ENCODE assay signal across 8 cellular contexts in genomic region chr9:97633859-97634485, GRCh38. TPM values are rescaled to one million over a fixed set of nuclear protein-coding genes. Genes with fewer than 3 reads are reported as not detected.
DNase-seq lines count a peak whose midpoint lies in the region; ATAC-seq and TF ChIP-seq lines count a peak whose summit lies in the region.

No MANE protein-coding gene starts in this region.

- no peak overlapping the region for H2BK12ac ChIP-seq in H9 (ENCODE audit: insufficient read length, low read depth, low read length)
- H2BK12ac ChIP-seq in neuronal stem cell (ENCODE audit: low read length), result peak overlapping the region; percentile 53

- H3K23ac ChIP-seq in H9 (ENCODE audit: insufficient read length, low read depth, low read length), result no peak overlapping the region
- H3K23ac ChIP-seq in neuronal stem cell (ENCODE audit: low read depth, low read length, poor library complexity), result peak overlapping the region; percentile 94

- H3K4me1 Mint-ChIP-seq in CD4-positive, CD25-positive, alpha-beta regulatory T cell, result peaks cover 44 to 73% (median 56%) of the 10 kb centered on the region in 4 donors
- peaks cover 24 to 40% of the 10 kb centered on the region in 2 experiments for H3K4me1 Mint-ChIP-seq in H9

- H3K4me3 ChIP-seq in CD4-positive, CD25-positive, alpha-beta regulatory T cell (ENCODE audit: low read depth, low read length), result peak overlapping the region; percentile 97
- H3K4me3 ChIP-seq in SK-N-SH (ENCODE audit: low read depth in 2 of 2, low read length in 1 of 2), result peak overlapping the region; percentile 92 to 99
- H3K4me3 ChIP-seq in esophagus muscularis mucosa, result peak overlapping the region; percentile 72 to 95 (median 88)
- H3K4me3 ChIP-seq in neuronal stem cell (ENCODE audit: low read length in 2 of 2), result peak overlapping the region; percentile 92 to 100

- CTCF ChIA-PET in SK-N-SH (lab: Yijun Ruan, JAX), result interaction anchor here (0.8 to 6.6 kb wide), 7 partner anchors 9 to 165 kb away, joined by 3 to 41 read pairs (median 7); partner anchors contain the start of gene TMOD1

- H4K91ac ChIP-seq in H9 (ENCODE audit: insufficient read length, low read depth, low read length) (no peak overlapping the region), neuronal stem cell (ENCODE audit: low read depth, low read length, poor library complexity) (no peak overlapping the region)

- H3K9ac ChIP-seq in H9 (ENCODE audit: extremely low read depth, insufficient read length, low read length), result peak overlapping the region; percentile 88
- peak overlapping the region; percentile 98 for H3K9ac ChIP-seq in SK-N-SH
- peak overlapping the region; percentile 98 for H3K9ac ChIP-seq in neuronal stem cell (ENCODE audit: low read depth, low read length, poor library complexity)

- H3T11ph ChIP-seq in H9 (ENCODE audit: low read length), result no peak overlapping the region

- TF ChIP-seq RAD21 in SK-N-SH (IDR thresholded peaks at IDR 0.05; ENCODE audit: low read length), result no peak

- TF ChIP-seq CTCF in H9 (conservative IDR thresholded peaks at IDR 0.05) (no peak), SK-N-SH (IDR thresholded peaks at IDR 0.05) (no peak), esophagus muscularis mucosa (IDR thresholded peaks at IDR 0.05) (no peak)

- no peak overlapping the region for H2BK5ac ChIP-seq in H9 (ENCODE audit: insufficient read length, low read length)
- peak overlapping the region; percentile 93 for H2BK5ac ChIP-seq in neuronal stem cell (ENCODE audit: low read length)

- H3F3A ChIP-seq in SK-N-SH (replicated peaks; ENCODE audit: insufficient read depth), result peaks cover 20% of the 10 kb centered on the region

- H3K27ac ChIP-seq in CD4-positive, CD25-positive, alpha-beta regulatory T cell (ENCODE audit: insufficient read depth, low read length, poor library complexity, severe bottlenecking), result peak overlapping the region; percentile 96
- H3K27ac ChIP-seq in H9 (ENCODE audit: insufficient read length, low read depth, low read length), result peak overlapping the region; percentile 26
- peak overlapping the region; percentile 99 to 100 for H3K27ac ChIP-seq in SK-N-SH (ENCODE audit: low read depth in 2 of 2, low read length in 1 of 2)
- peak overlapping the region; percentile 92 to 98 (median 96) for H3K27ac ChIP-seq in esophagus muscularis mucosa (replicated peaks in 1 of 4)
- H3K27ac ChIP-seq in neuronal stem cell (replicated peaks; ENCODE audit: low read length), result peak overlapping the region; percentile 91

- H2BK20ac ChIP-seq in H9 (ENCODE audit: low read depth, low read length, poor library complexity, severe bottlenecking), result no peak overlapping the region

- no peaks in the 10 kb centered on the region for H3K27me3 ChIP-seq in CD4-positive, CD25-positive, alpha-beta regulatory T cell (ENCODE audit: control insufficient read depth, insufficient read depth, low read length)
- H3K27me3 ChIP-seq in H9 (ENCODE audit: insufficient read depth, low read length) (no peaks in the 10 kb centered on the region), SK-N-SH (ENCODE audit: insufficient read depth) (no peaks in the 10 kb centered on the region), esophagus muscularis mucosa (no peaks in the 10 kb centered on the region), neuronal stem cell (ENCODE audit: control insufficient read depth in 3 of 3, insufficient read depth in 3 of 3, low read depth in 1 of 3, low read length in 3 of 3) (no peaks in the 10 kb centered on the region)

- TF ChIP-seq POLR2A in esophagus muscularis mucosa (IDR thresholded peaks at IDR 0.05; ENCODE audit: low read depth), result peak; percentile 28

- no peak overlapping the region for H2AFZ ChIP-seq in H9 (ENCODE audit: low read length)
- H2AFZ ChIP-seq in SK-N-SH (ENCODE audit: low read depth), result peak overlapping the region; percentile 29; the same call in 1 of the 2 replicates
- peak overlapping the region; percentile 94 for H2AFZ ChIP-seq in neuronal stem cell (ENCODE audit: low read length)

- H2BK120ac ChIP-seq in H9 (ENCODE audit: low read depth, low read length, poor library complexity, severe bottlenecking) (no peak overlapping the region), neuronal stem cell (ENCODE audit: low read depth, low read length) (no peak overlapping the region)

- H2BK15ac ChIP-seq in H9 (ENCODE audit: low read depth, low read length) (no peak overlapping the region), neuronal stem cell (ENCODE audit: low read length) (peak overlapping the region; percentile 62)

- H3K18ac ChIP-seq in H9 (ENCODE audit: insufficient read length, low read depth, low read length) (peak overlapping the region; percentile 32), neuronal stem cell (ENCODE audit: low read length) (peak overlapping the region; percentile 93)

- ATAC-seq in CD4-positive, CD25-positive, alpha-beta regulatory T cell (ENCODE audit: low read depth in 2 of 2), result no peak
- ATAC-seq in HG02973 (IDR thresholded peaks at IDR 0.05; ENCODE audit: unreplicated experiment) (no peak), HG02763 (IDR thresholded peaks at IDR 0.05; ENCODE audit: unreplicated experiment) (no peak)

- intact Hi-C loops in esophagus muscularis mucosa (cut with DNase I), result no loop called here

- H3K4me3 Mint-ChIP-seq in CD4-positive, CD25-positive, alpha-beta regulatory T cell, result peak overlapping the region; percentile 96 to 99 (median 98)
- H3K4me3 Mint-ChIP-seq in H9, result peak overlapping the region; percentile 93 to 95

- DNase-seq in CD4-positive, CD25-positive, alpha-beta regulatory T cell, result peak in 1 of 3 donors; percentile 53
- DNase-seq in H9, result no peak
- DNase-seq in SK-N-SH, result no peak
- no peak for DNase-seq in esophagus muscularis mucosa (ENCODE audit: extremely low spot score)
- DNase-seq in neuronal stem cell (ENCODE audit: low spot score), result no peak
- no peak for DNase-seq in NK-92 (lab: John Stamatoyannopoulos, UW; ENCODE audit: unreplicated experiment)

- H4K20me1 ChIP-seq in H9 (ENCODE audit: control insufficient read depth, insufficient read depth, insufficient read length) (no peaks in the 10 kb centered on the region), SK-N-SH (ENCODE audit: insufficient read depth) (peaks cover 21% of the 10 kb centered on the region)

- H3K9me3 Mint-ChIP-seq in CD4-positive, CD25-positive, alpha-beta regulatory T cell, result no peaks in the 10 kb centered on the region
- H3K9me3 Mint-ChIP-seq in H9, result no peaks in the 10 kb centered on the region

- POLR2A ChIA-PET in SK-N-SH (lab: Yijun Ruan, JAX), result interaction anchor here (0.6 to 1.9 kb wide), 12 partner anchors 9 to 622 kb away, joined by 3 to 10 read pairs (median 6); partner anchors contain the start of genes ANP32B, TBC1D2, TMOD1 and TRMO

- no CpG with 5 or more reads among the region's 42 CpGs for WGBS in H9 (ENCODE audit: extremely low coverage, insufficient read length, low lambda C conversion rate)
- WGBS in SK-N-SH (ENCODE audit: low lambda C conversion rate), result 0% methylated on average over 29 of the region's 42 CpGs
- under 1% methylated on average over 40 of the region's 42 CpGs for WGBS in esophagus muscularis mucosa
- WGBS in neuronal stem cell (ENCODE audit: extremely low coverage in 2 of 2, insufficient read length in 2 of 2, insufficient replicate concordance in 1 of 2), 2 donors, result no CpG with 5 or more reads among the region's 42 CpGs

- TF ChIP-seq EP300 in SK-N-SH (IDR thresholded peaks at IDR 0.05; ENCODE audit: borderline replicate concordance in 1 of 2, low read depth in 1 of 2, low read length in 1 of 2) (no peak), esophagus muscularis mucosa (IDR thresholded peaks at IDR 0.05) (no peak)

- peaks cover 3% of the 10 kb centered on the region for H3K36me3 Mint-ChIP-seq in CD4-positive, CD25-positive, alpha-beta regulatory T cell
- H3K36me3 Mint-ChIP-seq in H9 (ENCODE audit: insufficient read depth in 1 of 3, low read depth in 3 of 3), result peaks cover 0 to 5% (median 0%) of the 10 kb centered on the region in 3 experiments; a peak in 2 of 7 replicates

- no peaks in the 10 kb centered on the region for H3K9me2 ChIP-seq in SK-N-SH

- H3K79me1 ChIP-seq in H9 (ENCODE audit: insufficient read depth, low read depth, low read length, poor library complexity, severe bottlenecking) (peaks cover 5% of the 10 kb centered on the region), neuronal stem cell (ENCODE audit: low read depth, low read length) (peaks cover 2% of the 10 kb centered on the region)

- peak overlapping the region; percentile 99 for H3K27ac Mint-ChIP-seq in CD4-positive, CD25-positive, alpha-beta regulatory T cell
- peak overlapping the region; percentile 94 to 100 (median 100) for H3K27ac Mint-ChIP-seq in H9

- peak overlapping the region; percentile 83; the same call in 1 of the 2 replicates for H3K14ac ChIP-seq in H9 (ENCODE audit: insufficient read depth, low read length)
- peak overlapping the region; percentile 78 for H3K14ac ChIP-seq in neuronal stem cell (ENCODE audit: low read length)

- peaks cover 5% of the 10 kb centered on the region for H3K27me3 Mint-ChIP-seq in CD4-positive, CD25-positive, alpha-beta regulatory T cell
- no peaks in the 10 kb centered on the region for H3K27me3 Mint-ChIP-seq in H9 (ENCODE audit: low read depth)

- H3K9me3 ChIP-seq in CD4-positive, CD25-positive, alpha-beta regulatory T cell (ENCODE audit: control insufficient read depth in 2 of 2, low read length in 2 of 2), result no peaks in the 10 kb centered on the region
- H3K9me3 ChIP-seq in H9 (ENCODE audit: control insufficient read depth, low read depth, low read length) (no peaks in the 10 kb centered on the region), SK-N-SH (no peaks in the 10 kb centered on the region), esophagus muscularis mucosa (no peaks in the 10 kb centered on the region), neuronal stem cell (replicated peaks in 1 of 2; ENCODE audit: control insufficient read depth in 2 of 2, insufficient read depth in 1 of 2, low read depth in 1 of 2, low read length in 2 of 2) (no peaks in the 10 kb centered on the region)

- H2AK5ac ChIP-seq in H9 (ENCODE audit: insufficient read length, low read length), result no peak overlapping the region
- H2AK5ac ChIP-seq in neuronal stem cell (ENCODE audit: low read depth, low read length), result peak overlapping the region; percentile 44

- no peak overlapping the region for H3K4ac ChIP-seq in H9 (ENCODE audit: low read depth, low read length)
- no peak overlapping the region for H3K4ac ChIP-seq in neuronal stem cell (ENCODE audit: low read length)

- no peaks in the 10 kb centered on the region for H3K36me3 ChIP-seq in CD4-positive, CD25-positive, alpha-beta regulatory T cell (ENCODE audit: control insufficient read depth, insufficient read depth, low read length)
- H3K36me3 ChIP-seq in SK-N-SH (replicated peaks in 1 of 2; ENCODE audit: control insufficient read depth in 1 of 2, insufficient read depth in 2 of 2, low read length in 1 of 2), result peaks cover 5 to 16% of the 10 kb centered on the region in 2 experiments
- H3K36me3 ChIP-seq in esophagus muscularis mucosa, result no peaks in the 10 kb centered on the region
- peaks cover 0 to 27% of the 10 kb centered on the region in 2 donors for H3K36me3 ChIP-seq in neuronal stem cell (replicated peaks in 1 of 2; ENCODE audit: control insufficient read depth in 2 of 2, insufficient read depth in 2 of 2, low read length in 2 of 2)

- H4K8ac ChIP-seq in H9 (replicated peaks; ENCODE audit: insufficient read length, low read depth, low read length), result no peak overlapping the region
- peak overlapping the region; percentile 93 for H4K8ac ChIP-seq in neuronal stem cell (ENCODE audit: low read depth, low read length)

- H3K79me2 ChIP-seq in H9 (ENCODE audit: insufficient read depth, low read length) (peaks cover 39% of the 10 kb centered on the region), SK-N-SH (ENCODE audit: insufficient read depth) (peaks cover 81% of the 10 kb centered on the region)

- H3K23me2 ChIP-seq in H9 (ENCODE audit: insufficient read length, low read depth, low read length, poor library complexity, severe bottlenecking), result peaks cover 11% of the 10 kb centered on the region

- H3K4me2 ChIP-seq in H9 (ENCODE audit: insufficient read depth, insufficient read length, low read length), result peak overlapping the region; percentile 86
- H3K4me2 ChIP-seq in SK-N-SH, result peak overlapping the region; percentile 95
- H3K4me2 ChIP-seq in neuronal stem cell (ENCODE audit: insufficient read depth, low read length, poor library complexity, severe bottlenecking), result peak overlapping the region; percentile 86

- no peak overlapping the region for H4K5ac ChIP-seq in H9 (ENCODE audit: insufficient read length, low read depth, low read length)

- H3K56ac ChIP-seq in H9 (ENCODE audit: insufficient read length, low read depth, low read length), result no peak overlapping the region

- H3K4me1 ChIP-seq in CD4-positive, CD25-positive, alpha-beta regulatory T cell (ENCODE audit: control insufficient read depth, insufficient read depth, low read length, poor library complexity, severe bottlenecking), result peaks cover 56% of the 10 kb centered on the region
- H3K4me1 ChIP-seq in H9 (ENCODE audit: insufficient read depth, low read length) (0 out of 2 replicates have a peak, but pooled peaks cover 6% of the 10 kb centered on the region), SK-N-SH (ENCODE audit: control insufficient read depth in 1 of 2, insufficient read depth in 2 of 2, low read depth in 1 of 2, low read length in 1 of 2) (peaks cover 20 to 23% of the 10 kb centered on the region in 2 experiments; a peak in 3 of 4 replicates), esophagus muscularis mucosa (peaks cover 42 to 72% (median 65%) of the 10 kb centered on the region in 4 donors), neuronal stem cell (ENCODE audit: control insufficient read depth in 2 of 2, insufficient read depth in 1 of 2, low read depth in 1 of 2, low read length in 2 of 2) (peaks cover 7 to 8% of the 10 kb centered on the region in 2 donors)

RNA-seq across cellular contexts. Expression of gene NCBP1, which starts 0.4 kb away (rescaled TPM):
- total RNA-seq in CD4-positive, CD25-positive, alpha-beta regulatory T cell, result 47.4 TPM
- 10 to 100 TPM; 18.0 to 30.1 (median 21.5) TPM for polyA plus RNA-seq in CD4-positive, CD25-positive, alpha-beta regulatory T cell
- total RNA-seq in H9 (2021) (46.0 and 55.7 TPM in 2 replicates), esophagus muscularis mucosa (10 to 100 TPM; 12.0 to 14.8 (median 14.6) TPM)
- 11.3 and 15.6 TPM in 2 replicates for polyA plus RNA-seq in SK-N-SH (2012; rRNA removed)
- polyA plus RNA-seq in SK-N-SH (2012; cell fraction: cytosol; rRNA removed), result 14.7 and 15.2 TPM in 2 replicates
- 12.8 and 29.9 TPM in 2 replicates for polyA plus RNA-seq in SK-N-SH (2012; cell fraction: nucleus; rRNA removed)
- 20.3 TPM for polyA plus RNA-seq in neuronal stem cell (2013, experiment 1 of 2)
- polyA plus RNA-seq in neuronal stem cell (2013, experiment 2 of 2), result 21.2 TPM

RNA-seq across cellular contexts. Expression of gene TSTD2, which starts 0.8 kb away (rescaled TPM):
- 21.5 TPM for total RNA-seq in CD4-positive, CD25-positive, alpha-beta regulatory T cell
- polyA plus RNA-seq in CD4-positive, CD25-positive, alpha-beta regulatory T cell, result 10 to 100 TPM in 1 of 4 donors, 1 to 10 TPM in 3; 5.5 to 13.3 (median 9.1) TPM
- total RNA-seq in H9 (2021) (22.9 and 23.5 TPM in 2 replicates), esophagus muscularis mucosa (10 to 100 TPM; 22.9 to 25.3 (median 23.5) TPM)
- 11.5 and 18.6 TPM in 2 replicates for polyA plus RNA-seq in SK-N-SH (2012; rRNA removed)
- polyA plus RNA-seq in SK-N-SH (2012; cell fraction: cytosol; rRNA removed), result 8.4 and 9.6 TPM in 2 replicates
- polyA plus RNA-seq in SK-N-SH (2012; cell fraction: nucleus; rRNA removed), result 32.6 and 58.4 TPM in 2 replicates
- 19.4 TPM for polyA plus RNA-seq in neuronal stem cell (2013, experiment 1 of 2)
- 18.9 TPM for polyA plus RNA-seq in neuronal stem cell (2013, experiment 2 of 2)

Comparison
In these comparisons a context has a peak if more than half of its experiments do, and no peak if none do; other contexts are left out.
1. H3K27ac ChIP-seq: peak in every context shown above with its lines; median percentile 100 in SK-N-SH; 96 in esophagus muscularis mucosa; 96 in CD4-positive, CD25-positive, alpha-beta regulatory T cell; 91 in neuronal stem cell; 26 in H9.